8 cellular contexts compared by ENCODE assay signal in genomic region chr20:63520939-63521601, GRCh38. TPM values are rescaled to one million over a fixed set of nuclear protein-coding genes. Genes with fewer than 3 reads are reported as not detected.
DNase-seq lines count a peak whose midpoint lies in the region; ATAC-seq and TF ChIP-seq lines count a peak whose summit lies in the region.

No MANE protein-coding gene starts in this region.

- ATAC-seq in GM19324 (IDR thresholded peaks at IDR 0.05; ENCODE audit: low FRiP score, unreplicated experiment) = peak; percentile 56
- peak; percentile 25 for ATAC-seq in HG03457 (IDR thresholded peaks at IDR 0.05; ENCODE audit: unreplicated experiment)
- ATAC-seq in thoracic aorta (ENCODE audit: insufficient number of reproducible peaks, low FRiP score, low read depth) = peak; percentile 30

- H3K9me3 Mint-ChIP-seq in activated naive CD4-positive, alpha-beta T cell treated with anti-CD3 and anti-CD28 coated beads, Interleukin-2, amount 50 U/mL, for 24 hours = no peaks in the 10 kb centered on the region

- peak overlapping the region; percentile 85 for H3K4me3 Mint-ChIP-seq in activated naive CD4-positive, alpha-beta T cell treated with anti-CD3 and anti-CD28 coated beads, Interleukin-2, amount 50 U/mL, for 24 hours

- H3K27me3 ChIP-seq in BLaER1 treated with 17β-estradiol and CSF1 and Interleukin-3, amounts not matched to agents 10 nM and 100 nM = no peaks in the 10 kb centered on the region; a peak in 1 of 22 replicates
- H3K27me3 ChIP-seq in osteoblast (ENCODE audit: insufficient read depth, low read length) (peaks cover 4% of the 10 kb centered on the region), thoracic aorta (replicated peaks; ENCODE audit: insufficient read depth) (no peaks in the 10 kb centered on the region)

- H3K27me3 Mint-ChIP-seq in activated naive CD4-positive, alpha-beta T cell treated with anti-CD3 and anti-CD28 coated beads, Interleukin-2, amount 50 U/mL, for 24 hours = no peaks in the 10 kb centered on the region

- peaks cover 5% of the 10 kb centered on the region for H3K4me1 Mint-ChIP-seq in activated naive CD4-positive, alpha-beta T cell treated with anti-CD3 and anti-CD28 coated beads, Interleukin-2, amount 50 U/mL, for 24 hours

- H3K79me2 ChIP-seq in osteoblast (ENCODE audit: insufficient read depth, low read length) = peaks cover 14% of the 10 kb centered on the region

- no peak overlapping the region for H3K27ac Mint-ChIP-seq in activated naive CD4-positive, alpha-beta T cell treated with anti-CD3 and anti-CD28 coated beads, Interleukin-2, amount 50 U/mL, for 24 hours

- H3K27ac ChIP-seq in BLaER1 treated with 17β-estradiol and CSF1 and Interleukin-3, amounts not matched to agents 10 nM and 100 nM = peak overlapping the region; percentile 75 to 92 (median 85)
- peak overlapping the region; percentile 71 for H3K27ac ChIP-seq in osteoblast (ENCODE audit: low read depth, low read length)
- peak overlapping the region; percentile 78 to 79 for H3K27ac ChIP-seq in thoracic aorta

- H3K9me3 ChIP-seq in BLaER1 treated with 17β-estradiol and CSF1 and Interleukin-3, amounts not matched to agents 10 nM and 100 nM (replicated peaks in 1 of 11) = peaks cover 8 to 12% (median 10%) of the 10 kb centered on the region in 11 experiments; a peak in 19 of 22 replicates
- no peaks in the 10 kb centered on the region for H3K9me3 ChIP-seq in osteoblast (ENCODE audit: low read depth, low read length)
- no peaks in the 10 kb centered on the region for H3K9me3 ChIP-seq in thoracic aorta

- H3K4me1 ChIP-seq in BLaER1 treated with 17β-estradiol and CSF1 and Interleukin-3, amounts not matched to agents 10 nM and 100 nM = peaks cover 25 to 61% (median 46%) of the 10 kb centered on the region in 10 experiments
- H3K4me1 ChIP-seq in osteoblast (ENCODE audit: insufficient read depth, low read length) (peaks cover 15% of the 10 kb centered on the region), thoracic aorta (ENCODE audit: control insufficient read depth in 1 of 2, low read depth in 2 of 2) (peaks cover 12 to 29% of the 10 kb centered on the region in 2 donors)

- no peak overlapping the region for H2AFZ ChIP-seq in osteoblast (ENCODE audit: low read length)

- intact Hi-C loops in head of caudate nucleus (cut with DNase I) = no loop called here

- TF ChIP-seq CTCF in osteoblast (IDR thresholded peaks at IDR 0.05; ENCODE audit: extremely low read depth, low read depth, low read length) (no peak), thoracic aorta (IDR thresholded peaks at IDR 0.05) (no peak)

- H3K9ac ChIP-seq in BLaER1 treated with 17β-estradiol and CSF1 and Interleukin-3, amounts not matched to agents 10 nM and 100 nM = peak overlapping the region; percentile 84 to 92 (median 88)

- peaks cover 21 to 49% (median 38%) of the 10 kb centered on the region in 11 experiments; a peak in 21 of 22 replicates for H4K20me1 ChIP-seq in BLaER1 treated with 17β-estradiol and CSF1 and Interleukin-3, amounts not matched to agents 10 nM and 100 nM
- H4K20me1 ChIP-seq in osteoblast (ENCODE audit: insufficient read depth, low read length) = peaks cover 33% of the 10 kb centered on the region

- H3K36me3 ChIP-seq in BLaER1 treated with 17β-estradiol and CSF1 and Interleukin-3, amounts not matched to agents 10 nM and 100 nM = peaks cover 16 to 20% (median 19%) of the 10 kb centered on the region in 11 experiments
- H3K36me3 ChIP-seq in osteoblast (ENCODE audit: insufficient read depth, low read length) = peaks cover 19% of the 10 kb centered on the region
- H3K36me3 ChIP-seq in thoracic aorta = peaks cover 7% of the 10 kb centered on the region

- H3K4me2 ChIP-seq in BLaER1 treated with 17β-estradiol and CSF1 and Interleukin-3, amounts not matched to agents 10 nM and 100 nM = peak overlapping the region; percentile 93 to 100 (median 99)
- peak overlapping the region; percentile 95 for H3K4me2 ChIP-seq in osteoblast (ENCODE audit: insufficient read depth, low read length)

- H3K4me3 ChIP-seq in BLaER1 treated with 17β-estradiol and CSF1 and Interleukin-3, amounts not matched to agents 10 nM and 100 nM = peak overlapping the region; percentile 78 to 94 (median 88)
- H3K4me3 ChIP-seq in osteoblast (ENCODE audit: insufficient read depth, low read length) = peak overlapping the region; percentile 90
- H3K4me3 ChIP-seq in thoracic aorta = peak overlapping the region; percentile 96

- DNase-seq in RPMI8226 (peak; percentile 82), head of caudate nucleus (peak in 41 of 42 donors; percentile 23 to 93 (median 83)), osteoblast (ENCODE audit: insufficient read length, low spot score, missing footprints) (peak; percentile 97), thoracic aorta (ENCODE audit: low spot score) (no peak)

- peaks cover 9% of the 10 kb centered on the region for H3K36me3 Mint-ChIP-seq in activated naive CD4-positive, alpha-beta T cell treated with anti-CD3 and anti-CD28 coated beads, Interleukin-2, amount 50 U/mL, for 24 hours

RNA-seq across cellular contexts. Expression of gene PPDPF, which starts 0.5 kb away (rescaled TPM):
- total RNA-seq in osteoblast (52.2 and 85.4 TPM in 2 replicates), thoracic aorta (100 to 1,000 TPM; 105 to 197 TPM)

RNA-seq across cellular contexts. Expression of gene PTK6, which starts 16.1 kb away (rescaled TPM):
- total RNA-seq in osteoblast = under 0.01 TPM in 1 of 2 replicates, not detected in the other
- under 1 TPM in 1 of 2 donors, not detected in 1; 0.56 TPM for total RNA-seq in thoracic aorta

RNA-seq across cellular contexts. Expression of gene EEF1A2, which starts 22.2 kb away (rescaled TPM):
- total RNA-seq in osteoblast (not detected in 2 replicates), thoracic aorta (1 to 10 TPM in 1 of 2 donors, not detected in 1; 2.4 TPM)

RNA-seq across cellular contexts. Expression of gene SRMS, which starts 26.5 kb away (rescaled TPM):
- total RNA-seq in osteoblast = not detected in 2 replicates
- total RNA-seq in thoracic aorta = not detected

RNA-seq across cellular contexts. Expression of gene FNDC11, which starts 32.9 kb away (rescaled TPM):
- total RNA-seq in osteoblast = under 0.01 TPM in 1 of 2 replicates, not detected in the other
- total RNA-seq in thoracic aorta = under 1 TPM in 1 of 2 donors, not detected in 1; 0.54 TPM
